In the genomic region with DNA sequence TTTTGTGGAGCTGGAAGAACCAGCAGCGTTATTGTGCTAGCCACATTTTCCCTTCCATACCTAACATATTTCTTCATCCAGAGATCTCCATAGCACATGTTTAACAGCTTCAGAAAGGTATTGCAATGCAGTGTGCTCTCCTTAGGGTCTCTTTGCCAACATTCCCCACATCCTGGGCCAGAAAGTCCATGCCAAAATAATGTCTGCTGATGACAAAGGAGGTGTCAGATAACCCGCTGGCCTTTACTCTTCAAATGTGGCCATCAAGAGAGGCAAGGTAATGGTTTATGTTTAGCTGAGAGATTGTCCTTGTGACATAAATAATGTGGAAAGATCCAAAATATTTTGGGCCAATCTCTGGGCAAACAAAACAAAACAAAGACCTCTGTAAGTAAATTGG, we compare ENCODE assay signal across 7 cellular contexts.
"Had no signal": no experiment of that assay in that cellular context is flagged by ENCODE, and none has a peak within 500 bp of the region (broad histone marks: within the 10 kb centered on the region; RNA-seq: fewer than 3 reads in every experiment).

No MANE protein-coding gene starts in this region.

- ATAC-seq: HepG2, K562 had no signal

- H3K4me3 ChIP-seq: K562 had no signal

- DNase-seq: IMR-90, KBM-7, KG1 had no signal

- H3K27ac ChIP-seq: HL-60, KMS-11 had no signal
